18 cellular contexts compared by ENCODE assay signal in genomic region chr19:51063664-51064063, GRCh38. TPM values are rescaled to one million over a fixed set of nuclear protein-coding genes. Genes with fewer than 3 reads are reported as not detected.
DNase-seq lines count a peak whose midpoint lies in the region; ATAC-seq and TF ChIP-seq lines count a peak whose summit lies in the region.
"Had no signal": no experiment of that assay in that cellular context is flagged by ENCODE, and none has a peak within 500 bp of the region (broad histone marks: within the 10 kb centered on the region; RNA-seq: fewer than 3 reads in every experiment).

No MANE protein-coding gene starts in this region.

- H3K36me3 ChIP-seq in neural progenitor cell, result no peaks in the 10 kb centered on the region
- H3K36me3 ChIP-seq in upper lobe of left lung, result no peaks in the 10 kb centered on the region
- no peaks in the 10 kb centered on the region for H3K36me3 ChIP-seq in colonic mucosa

- H3K9me3 ChIP-seq in neural progenitor cell (ENCODE audit: low read depth) (no peaks in the 10 kb centered on the region), upper lobe of left lung (no peaks in the 10 kb centered on the region), colonic mucosa (no peaks in the 10 kb centered on the region)

- H3K9me3 Mint-ChIP-seq in glutamatergic neuron (ENCODE audit: unreplicated experiment), result peaks cover 5% of the 10 kb centered on the region
- H3K9me3 Mint-ChIP-seq in neural progenitor cell, result peaks cover 6% of the 10 kb centered on the region
- no peaks in the 10 kb centered on the region for H3K9me3 Mint-ChIP-seq in activated CD4-positive, alpha-beta T cell treated with anti-CD3 and anti-CD28 coated beads, Interleukin-2, amount 10 ng/mL, durations not matched to agents 7 days and 5 days

- H3K27me3 Mint-ChIP-seq in glutamatergic neuron (ENCODE audit: unreplicated experiment) (peaks cover 8% of the 10 kb centered on the region), neural progenitor cell (ENCODE audit: insufficient read depth, low read depth) (peaks cover 22% of the 10 kb centered on the region)
- peaks cover 33% of the 10 kb centered on the region for H3K27me3 Mint-ChIP-seq in activated CD4-positive, alpha-beta T cell treated with anti-CD3 and anti-CD28 coated beads, Interleukin-2, amount 10 ng/mL, durations not matched to agents 7 days and 5 days

- H3K4me2 ChIP-seq in neural progenitor cell, result no peak overlapping the region

- H3F3A ChIP-seq in neural progenitor cell (ENCODE audit: low read depth), result no peaks in the 10 kb centered on the region

- no peaks in the 10 kb centered on the region for H4K20me1 ChIP-seq in neural progenitor cell (ENCODE audit: low read depth)

- CTCF ChIA-PET in activated CD4-positive, alpha-beta T cell treated with anti-CD3 and anti-CD28 coated beads, Interleukin-2, amount 10 ng/mL, durations not matched to agents 7 days and 5 days (lab: Charles Lee), result interaction anchor here (1.6 kb wide), 1 partner anchor 19 kb away, joined by 5 read pairs; no protein-coding TSS in a partner anchor

- H3K4me1 ChIP-seq in neural progenitor cell (no peaks in the 10 kb centered on the region), upper lobe of left lung (peaks cover 0 to 9% (median 4%) of the 10 kb centered on the region in 4 donors), colonic mucosa (no peaks in the 10 kb centered on the region)

- no peak overlapping the region for H3K27ac Mint-ChIP-seq in glutamatergic neuron (ENCODE audit: unreplicated experiment)
- no peak overlapping the region for H3K27ac Mint-ChIP-seq in neural progenitor cell
- no peak overlapping the region for H3K27ac Mint-ChIP-seq in activated CD4-positive, alpha-beta T cell treated with anti-CD3 and anti-CD28 coated beads, Interleukin-2, amount 10 ng/mL, durations not matched to agents 7 days and 5 days

- H3K4me1 Mint-ChIP-seq in glutamatergic neuron (ENCODE audit: low read depth, unreplicated experiment) (no peaks in the 10 kb centered on the region), neural progenitor cell (peaks cover 2% of the 10 kb centered on the region)
- peaks cover 3% of the 10 kb centered on the region for H3K4me1 Mint-ChIP-seq in activated CD4-positive, alpha-beta T cell treated with anti-CD3 and anti-CD28 coated beads, Interleukin-2, amount 10 ng/mL, durations not matched to agents 7 days and 5 days

- no peak overlapping the region for H3K27ac ChIP-seq in neural progenitor cell
- no peak overlapping the region for H3K27ac ChIP-seq in upper lobe of left lung
- H3K27ac ChIP-seq in colonic mucosa, result no peak overlapping the region
- H3K27ac ChIP-seq: 22Rv1, C4-2B had no signal

- intact Hi-C loops in colonic mucosa (cut with DNase I), result no loop called here

- H3K36me3 Mint-ChIP-seq in glutamatergic neuron (ENCODE audit: unreplicated experiment) (no peaks in the 10 kb centered on the region), neural progenitor cell (no peaks in the 10 kb centered on the region)
- H3K36me3 Mint-ChIP-seq in activated CD4-positive, alpha-beta T cell treated with anti-CD3 and anti-CD28 coated beads, Interleukin-2, amount 10 ng/mL, durations not matched to agents 7 days and 5 days (ENCODE audit: low read depth), result no peaks in the 10 kb centered on the region

- H3K9ac ChIP-seq in neural progenitor cell (no peak overlapping the region), colonic mucosa (ENCODE audit: low read depth in 2 of 2, low read length in 2 of 2) (no peak overlapping the region)

- POLR2A ChIA-PET in activated CD4-positive, alpha-beta T cell treated with anti-CD3 and anti-CD28 coated beads, Interleukin-2, amount 10 ng/mL, durations not matched to agents 7 days and 5 days (lab: Charles Lee), result no interaction called here

- no peak overlapping the region for H2AFZ ChIP-seq in neural progenitor cell (replicated peaks)

- no peaks in the 10 kb centered on the region for H3K79me2 ChIP-seq in neural progenitor cell (ENCODE audit: low read depth)

- H3K4me3 Mint-ChIP-seq in glutamatergic neuron (ENCODE audit: unreplicated experiment) (peak overlapping the region; percentile 73), neural progenitor cell (peak overlapping the region; percentile 44)
- no peak overlapping the region for H3K4me3 Mint-ChIP-seq in activated CD4-positive, alpha-beta T cell treated with anti-CD3 and anti-CD28 coated beads, Interleukin-2, amount 10 ng/mL, durations not matched to agents 7 days and 5 days

- DNase-seq in DMS53 (lab: John Stamatoyannopoulos, UW) (peak; percentile 66), DMS53 treated with DMSO at 0.1 percent for 48 hours (lab: John Stamatoyannopoulos, UW; ENCODE audit: unreplicated experiment) (no peak), glutamatergic neuron (no peak), neural progenitor cell (ENCODE audit: low spot score) (no peak), upper lobe of left lung (no peak), CD1c-positive myeloid dendritic cell (ENCODE audit: extremely low spot score) (no peak), colonic mucosa (no peak)
- DNase-seq in activated CD4-positive, alpha-beta T cell treated with anti-CD3 and anti-CD28 coated beads, Interleukin-2, amount 10 ng/mL, durations not matched to agents 7 days and 5 days, result no peak
- DNase-seq: AML-193, MM.1S, NCI-H1092, NCI-H146, NCI-H2171, NCI-H446 had no signal

- H3K4me3 ChIP-seq in neural progenitor cell (no peak overlapping the region), upper lobe of left lung (no peak overlapping the region), colonic mucosa (no peak overlapping the region)

- TF ChIP-seq CTCF in glutamatergic neuron (IDR thresholded peaks at IDR 0.05; ENCODE audit: partially characterized antibody, unreplicated experiment) (no peak), neural progenitor cell (IDR thresholded peaks at IDR 0.05) (no peak), upper lobe of left lung (IDR thresholded peaks at IDR 0.05) (no peak), colonic mucosa (IDR thresholded peaks at IDR 0.05) (no peak)

- 82 to 87% methylated on average over 7 of the region's 7 CpGs for whole genome bisulfite sequencing in upper lobe of left lung, 2 donors

- H3K27me3 ChIP-seq in neural progenitor cell (peaks cover 29% of the 10 kb centered on the region), upper lobe of left lung (peaks cover 0 to 16% (median 6%) of the 10 kb centered on the region in 4 donors), colonic mucosa (peaks cover 20% of the 10 kb centered on the region)

- TF ChIP-seq EP300 in upper lobe of left lung (IDR thresholded peaks at IDR 0.05), result no peak

- no peak for TF ChIP-seq POLR2A in upper lobe of left lung (IDR thresholded peaks at IDR 0.05)

- ATAC-seq in upper lobe of left lung (ENCODE audit: low FRiP score in 2 of 2), result no peak
- ATAC-seq: Right ventricle myocardium inferior had no signal

RNA-seq across cellular contexts. Expression of gene KLK13, which starts 1.2 kb away (rescaled TPM):
- not detected for total RNA-seq in glutamatergic neuron (ENCODE audit: unreplicated experiment)
- not detected in 2 replicates for total RNA-seq in neural progenitor cell (ENCODE audit: low replicate concordance)
- not detected for total RNA-seq in activated CD4-positive, alpha-beta T cell treated with anti-CD3 and anti-CD28 coated beads, Interleukin-2, amount 10 ng/mL, durations not matched to agents 7 days and 5 days
- total RNA-seq in upper lobe of left lung, result 10 to 100 TPM in 1 of 6 donors, 1 to 10 TPM in 1, under 1 TPM in 2, not detected in 2; 0.54 to 24.1 (median 1.9) TPM
- total RNA-seq in colonic mucosa, result not detected
- total RNA-seq: LHCN-M2, Right ventricle myocardium inferior had no signal

RNA-seq across cellular contexts. Expression of gene KLK14, which starts 19.0 kb away (rescaled TPM):
- 1.5 TPM for total RNA-seq in glutamatergic neuron (ENCODE audit: unreplicated experiment)
- total RNA-seq in neural progenitor cell (ENCODE audit: low replicate concordance), result not detected in 2 replicates
- total RNA-seq in activated CD4-positive, alpha-beta T cell treated with anti-CD3 and anti-CD28 coated beads, Interleukin-2, amount 10 ng/mL, durations not matched to agents 7 days and 5 days, result under 1 TPM; 0.35 to 0.67 TPM
- total RNA-seq in upper lobe of left lung, result 1 to 10 TPM in 3 of 6 donors, not detected in 3; 1.2 to 2.1 (median 2.0) TPM
- under 1 TPM in 1 of 2 donors, not detected in 1; 0.52 TPM for total RNA-seq in colonic mucosa
- total RNA-seq: LHCN-M2 had no signal

RNA-seq across cellular contexts. Expression of gene KLK12, which starts 28.9 kb away (rescaled TPM):
- total RNA-seq in glutamatergic neuron (ENCODE audit: unreplicated experiment) (0.66 TPM), neural progenitor cell (ENCODE audit: low replicate concordance) (not detected in 2 replicates), upper lobe of left lung (1 to 10 TPM in 1 of 6 donors, under 1 TPM in 1, not detected in 4; 0.54 to 2.0 TPM), colonic mucosa (1 to 10 TPM in 1 of 2 donors, under 1 TPM in 1; 0.64 to 1.4 TPM)
- not detected for total RNA-seq in activated CD4-positive, alpha-beta T cell treated with anti-CD3 and anti-CD28 coated beads, Interleukin-2, amount 10 ng/mL, durations not matched to agents 7 days and 5 days
- total RNA-seq: LHCN-M2, Right ventricle myocardium inferior had no signal

RNA-seq across cellular contexts. Expression of gene KLK11, which starts 37.2 kb away (rescaled TPM):
- total RNA-seq in glutamatergic neuron (ENCODE audit: unreplicated experiment) (not detected), neural progenitor cell (ENCODE audit: low replicate concordance) (not detected in 2 replicates), upper lobe of left lung (10 to 100 TPM; 13.3 to 37.7 (median 22.9) TPM), colonic mucosa (under 1 TPM; 0.88 to 0.94 TPM)
- not detected for total RNA-seq in activated CD4-positive, alpha-beta T cell treated with anti-CD3 and anti-CD28 coated beads, Interleukin-2, amount 10 ng/mL, durations not matched to agents 7 days and 5 days
- total RNA-seq: LHCN-M2, Right ventricle myocardium inferior had no signal

RNA-seq across cellular contexts. Expression of gene KLK10, which starts 44.2 kb away (rescaled TPM):
- total RNA-seq in glutamatergic neuron (ENCODE audit: unreplicated experiment), result not detected
- total RNA-seq in neural progenitor cell (ENCODE audit: low replicate concordance), result 1.9 TPM in 1 of 2 replicates, not detected in the other
- total RNA-seq in activated CD4-positive, alpha-beta T cell treated with anti-CD3 and anti-CD28 coated beads, Interleukin-2, amount 10 ng/mL, durations not matched to agents 7 days and 5 days, result not detected
- total RNA-seq in upper lobe of left lung, result 10 to 100 TPM in 3 of 6 donors, 1 to 10 TPM in 2, not detected in 1; 4.8 to 21.7 (median 18.6) TPM
- 1 to 10 TPM in 1 of 2 donors, under 1 TPM in 1; 0.40 to 1.1 TPM for total RNA-seq in colonic mucosa
- total RNA-seq: LHCN-M2, Right ventricle myocardium inferior had no signal
